ENCODE assay signal across 8 cellular contexts in the genomic region with DNA sequence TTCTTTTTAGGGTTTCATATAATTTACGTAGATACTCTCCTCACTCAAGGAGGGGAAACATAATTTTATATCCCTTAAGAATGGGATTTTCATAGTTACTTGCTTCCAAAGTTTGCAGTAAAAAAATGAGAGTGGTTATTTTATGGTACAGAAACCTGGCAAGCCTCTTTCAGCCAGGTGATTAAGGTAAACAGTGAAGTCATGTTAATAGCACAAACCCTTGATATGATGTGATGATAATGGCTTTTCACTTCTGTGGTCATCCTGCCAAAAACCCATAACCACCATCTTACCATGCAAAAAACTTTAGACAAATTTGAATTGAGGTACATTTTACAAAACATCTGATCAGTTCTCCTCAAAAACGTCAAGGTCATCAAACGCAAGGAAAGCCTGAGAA.
"Had no signal": no experiment of that assay in that cellular context is flagged by ENCODE, and none has a peak within 500 bp of the region (broad histone marks: within the 10 kb centered on the region; RNA-seq: fewer than 3 reads in every experiment).

No MANE protein-coding gene starts in this region.

- FAIRE-seq: HepG2 had no signal

- H3K4me3 ChIP-seq: GM23338, HAP-1 had no signal

- H3K4me1 ChIP-seq: HAP-1 had no signal

- H3K9me3 ChIP-seq: HAP-1 had no signal

- H3K36me3 Mint-ChIP-seq: IgD-negative memory B cell had no signal

- H3K4me2 ChIP-seq: GM23338 had no signal

- H3K27ac ChIP-seq: HL-60 had no signal

- H3K4me3 Mint-ChIP-seq: GM23338, HFFc6, IgD-negative memory B cell had no signal

- H3K36me3 ChIP-seq: HAP-1 had no signal

- H3K27ac Mint-ChIP-seq: GM23338, HFFc6, IgD-negative memory B cell had no signal

- H3K4me1 Mint-ChIP-seq: GM23338, IgD-negative memory B cell had no signal

- H2AFZ ChIP-seq: GM23338 had no signal

- ATAC-seq: GM23338, HCT116, HepG2 had no signal

- DNase-seq: H7, HFFc6 had no signal

- H3K27me3 Mint-ChIP-seq: IgD-negative memory B cell had no signal
